28 cellular contexts compared by ENCODE assay signal in genomic region chr7:158731761-158732160, GRCh38. TPM values are rescaled to one million over a fixed set of nuclear protein-coding genes. Genes with fewer than 3 reads are reported as not detected.
A peak's percentile ranks its signal among the peaks of the same experiment; 100 is the strongest.
DNase-seq lines count a peak whose midpoint lies in the region; ATAC-seq and TF ChIP-seq lines count a peak whose summit lies in the region.
"Had no signal": no experiment of that assay in that cellular context is flagged by ENCODE, and none has a peak within 500 bp of the region (broad histone marks: within the 10 kb centered on the region; RNA-seq: fewer than 3 reads in every experiment).

No MANE protein-coding gene starts in this region.

- peak overlapping the region; percentile 0 for H3K27ac Mint-ChIP-seq in activated CD8-positive, alpha-beta memory T cell treated with anti-CD3 and anti-CD28 coated beads, Interleukin-2, amount 10 ng/mL, durations not matched to agents 7 days and 5 days
- peak overlapping the region; percentile 18 to 29 for H3K27ac Mint-ChIP-seq in natural killer cell treated with Interleukin-12 subunit alpha and Interleukin-12 subunit beta and Interleukin-15 and Interleukin-18, amount 100 ng/mL, for 72 hours

- no peak overlapping the region for H2AK5ac ChIP-seq in IMR-90 (ENCODE audit: low read depth, low read length)

- no peak for TF ChIP-seq POLR2A in IMR-90 (IDR thresholded peaks at IDR 0.05; ENCODE audit: low read depth, low read length)
- TF ChIP-seq POLR2A in body of pancreas (IDR thresholded peaks at IDR 0.05), result no peak

- TSS peak; percentile 54 for BruUV-seq in IMR-90 (replicated peaks; lab: Mats Ljungman, UMichigan)

- TF ChIP-seq CTCF in IMR-90 (conservative IDR thresholded peaks at IDR 0.05; ENCODE audit: low read depth, low read length) (no peak), VCaP (conservative IDR thresholded peaks at IDR 0.05) (no peak), body of pancreas (IDR thresholded peaks at IDR 0.05) (no peak)

- H3K4me1 Mint-ChIP-seq in activated CD8-positive, alpha-beta memory T cell treated with anti-CD3 and anti-CD28 coated beads, Interleukin-2, amount 10 ng/mL, durations not matched to agents 7 days and 5 days, result peaks cover 7% of the 10 kb centered on the region
- peaks cover 17 to 20% of the 10 kb centered on the region in 2 donors for H3K4me1 Mint-ChIP-seq in natural killer cell treated with Interleukin-12 subunit alpha and Interleukin-12 subunit beta and Interleukin-15 and Interleukin-18, amount 100 ng/mL, for 72 hours (ENCODE audit: low read depth in 2 of 2)

- H3K27me3 ChIP-seq in IMR-90 (ENCODE audit: control insufficient read depth, insufficient read depth, low read length) (no peaks in the 10 kb centered on the region), body of pancreas (no peaks in the 10 kb centered on the region)
- H3K27me3 ChIP-seq: pancreas, Peyer's patch, upper lobe of left lung had no signal

- H3K23ac ChIP-seq in IMR-90 (ENCODE audit: low read depth, low read length), result no peak overlapping the region

- no peaks in the 10 kb centered on the region for H4K20me1 ChIP-seq in IMR-90 (ENCODE audit: insufficient read depth, low read length)

- H3K27me3 Mint-ChIP-seq in activated CD8-positive, alpha-beta memory T cell treated with anti-CD3 and anti-CD28 coated beads, Interleukin-2, amount 10 ng/mL, durations not matched to agents 7 days and 5 days, result no peaks in the 10 kb centered on the region
- no peaks in the 10 kb centered on the region for H3K27me3 Mint-ChIP-seq in natural killer cell treated with Interleukin-12 subunit alpha and Interleukin-12 subunit beta and Interleukin-15 and Interleukin-18, amount 100 ng/mL, for 72 hours

- H3K9ac ChIP-seq in IMR-90 (ENCODE audit: low read depth, low read length), result no peak overlapping the region

- POLR2A ChIA-PET in IMR-90 (lab: Charles Lee; ENCODE audit: unreplicated experiment), result no interaction called here

- peak; percentile 32 for DNase-seq in activated CD8-positive, alpha-beta memory T cell treated with anti-CD3 and anti-CD28 coated beads, Interleukin-2, amount 10 ng/mL, durations not matched to agents 7 days and 5 days
- no peak for DNase-seq in activated CD8-positive, alpha-beta memory T cell treated with anti-CD3 and anti-CD28 coated beads for 24 hours
- no peak for DNase-seq in IMR-90
- no peak for DNase-seq in natural killer cell treated with Interleukin-12 subunit alpha and Interleukin-12 subunit beta and Interleukin-15 and Interleukin-18, amount 100 ng/mL, for 72 hours (ENCODE audit: low spot score)
- no peak for DNase-seq in body of pancreas
- DNase-seq in DMS 273 treated with DMSO at 0.1 percent for 48 hours (lab: John Stamatoyannopoulos, UW), result no peak
- DNase-seq: activated CD4-positive, alpha-beta T cell treated with anti-CD3 and anti-CD28 coated beads, Interleukin-2, amount 50 U/mL, for 48 hours; activated naive CD4-positive, alpha-beta T cell; anterior cingulate cortex; COR-L47; DND-41; effector CD4-positive, alpha-beta T cell; HCEC 1CT; KG1; MM.1S; mucosa of descending colon; NCI-H1417 treated with DMSO at 0.1 percent for 48 hours; NCI-H2171 treated with DMSO at 0.1 percent for 48 hours; NCI-H510A treated with DMSO at 0.1 percent for 48 hours; pancreas; Peyer's patch; SHP77 treated with DMSO at 0.1 percent for 48 hours; stimulated activated CD4-positive, alpha-beta T cell treated with anti-CD3 and anti-CD28 coated beads, Interleukin-2, amount 100 ng/mL, for 24 hours; T-helper 9 cell had no signal

- intact Hi-C loops in IMR-90 (cut with micrococcal nuclease) (no loop called here), body of pancreas (cut with DNase I) (no loop called here)

- H2AFZ ChIP-seq in IMR-90 (replicated peaks; ENCODE audit: low read length, poor library complexity), result no peak overlapping the region

- CTCF ChIA-PET in activated CD8-positive, alpha-beta memory T cell treated with anti-CD3 and anti-CD28 coated beads, Interleukin-2, amount 10 ng/mL, durations not matched to agents 7 days and 5 days (lab: Charles Lee), result no interaction called here
- CTCF ChIA-PET in IMR-90 (lab: Yijun Ruan, JAX), result no interaction called here

- H3K79me1 ChIP-seq in IMR-90 (ENCODE audit: low read depth in 1 of 2, low read length in 2 of 2), result peaks cover 0 to 3% of the 10 kb centered on the region in 2 experiments; a peak in 2 of 4 replicates

- ATAC-seq in activated CD8-positive, alpha-beta memory T cell treated with anti-CD3 and anti-CD28 coated beads, Interleukin-2, amount 10 ng/mL, durations not matched to agents 7 days and 5 days, result no peak
- no peak for ATAC-seq in IMR-90 (ENCODE audit: low read depth)
- no peak for ATAC-seq in natural killer cell treated with Interleukin-12 subunit alpha and Interleukin-12 subunit beta and Interleukin-15 and Interleukin-18, amount 100 ng/mL, for 72 hours
- no peak for ATAC-seq in body of pancreas
- ATAC-seq: mucosa of descending colon, pancreas had no signal

- no peak overlapping the region for H2BK15ac ChIP-seq in IMR-90 (ENCODE audit: low read depth, low read length)

- no peak overlapping the region for H2BK120ac ChIP-seq in IMR-90 (ENCODE audit: low read depth, low read length)

- H3K18ac ChIP-seq in IMR-90 (ENCODE audit: low read depth, low read length), result no peak overlapping the region

- H3K56ac ChIP-seq in IMR-90 (ENCODE audit: extremely low read depth, insufficient read depth, low read length), result no peak overlapping the region

- no peak overlapping the region for H3K4ac ChIP-seq in IMR-90 (ENCODE audit: low read depth, low read length)

- H3K36me3 Mint-ChIP-seq in activated CD8-positive, alpha-beta memory T cell treated with anti-CD3 and anti-CD28 coated beads, Interleukin-2, amount 10 ng/mL, durations not matched to agents 7 days and 5 days, result peaks cover 36% of the 10 kb centered on the region
- peaks cover 6% of the 10 kb centered on the region for H3K36me3 Mint-ChIP-seq in natural killer cell treated with Interleukin-12 subunit alpha and Interleukin-12 subunit beta and Interleukin-15 and Interleukin-18, amount 100 ng/mL, for 72 hours

- no peak overlapping the region for H4K91ac ChIP-seq in IMR-90 (ENCODE audit: insufficient read depth, low read depth, low read length)

- H3K4me1 ChIP-seq in IMR-90 (ENCODE audit: control insufficient read depth, insufficient read depth, low read length), result peaks cover 2% of the 10 kb centered on the region; the same call in 1 of the 2 replicates
- H3K4me1 ChIP-seq in body of pancreas, result no peaks in the 10 kb centered on the region
- H3K4me1 ChIP-seq: pancreas, Peyer's patch had no signal

- no peak overlapping the region for H2BK5ac ChIP-seq in IMR-90 (ENCODE audit: low read depth, low read length, poor library complexity, severe bottlenecking)

- in situ Hi-C loops in IMR-90 (cut with MboI; ENCODE audit: low sequenced_read_pairs), result no loop called here

- peaks cover 10% of the 10 kb centered on the region; the same call in 1 of the 2 replicates for H3K9me1 ChIP-seq in IMR-90 (ENCODE audit: insufficient read depth, low read length)

- H4K8ac ChIP-seq in IMR-90 (ENCODE audit: low read depth in 2 of 2, low read length in 2 of 2), result no peak overlapping the region

- no CpG with 5 or more reads among the region's 6 CpGs for WGBS in IMR-90 (ENCODE audit: extremely low coverage in 2 of 2, insufficient read length in 1 of 2), 2 experiments
- WGBS in body of pancreas, 2 donors, result 86 to 92% methylated on average over 6 of the region's 6 CpGs

- peak overlapping the region; percentile 42 for H2AK9ac ChIP-seq in IMR-90 (replicated peaks; ENCODE audit: low read depth, low read length, poor library complexity)

- H2BK20ac ChIP-seq in IMR-90 (ENCODE audit: low read depth, low read length), result no peak overlapping the region

- no peaks in the 10 kb centered on the region for H3K9me3 Mint-ChIP-seq in activated CD8-positive, alpha-beta memory T cell treated with anti-CD3 and anti-CD28 coated beads, Interleukin-2, amount 10 ng/mL, durations not matched to agents 7 days and 5 days (ENCODE audit: low read depth)
- no peaks in the 10 kb centered on the region for H3K9me3 Mint-ChIP-seq in natural killer cell treated with Interleukin-12 subunit alpha and Interleukin-12 subunit beta and Interleukin-15 and Interleukin-18, amount 100 ng/mL, for 72 hours

- H3K36me3 ChIP-seq in IMR-90 (ENCODE audit: control insufficient read depth, insufficient read depth, low read length) (peaks cover 23% of the 10 kb centered on the region), body of pancreas (replicated peaks in 1 of 2; ENCODE audit: insufficient read depth in 1 of 2, low read depth in 2 of 2) (peaks cover 0 to 17% of the 10 kb centered on the region in 2 donors)

- no peak overlapping the region for H4K5ac ChIP-seq in IMR-90 (ENCODE audit: low read depth, low read length)

- no peak for TF ChIP-seq RAD21 in IMR-90 (IDR thresholded peaks at IDR 0.05; ENCODE audit: low read length)

- no peak overlapping the region for H3K27ac ChIP-seq in IMR-90 (ENCODE audit: insufficient read depth, low read length)
- H3K27ac ChIP-seq in VCaP, result peak overlapping the region; percentile 66
- H3K27ac ChIP-seq in body of pancreas, result no peak overlapping the region
- H3K27ac ChIP-seq: epithelial cell of prostate, pancreas, Peyer's patch, upper lobe of left lung had no signal

- H3K4me2 ChIP-seq in IMR-90 (ENCODE audit: low read depth, low read length), result no peak overlapping the region

- H3K9me3 ChIP-seq in IMR-90 (ENCODE audit: control insufficient read depth, insufficient read depth, low read length), result no peaks in the 10 kb centered on the region
- no peaks in the 10 kb centered on the region for H3K9me3 ChIP-seq in body of pancreas
- H3K9me3 ChIP-seq: mucosa of descending colon, pancreas, Peyer's patch, upper lobe of left lung had no signal

- H3K14ac ChIP-seq in IMR-90 (replicated peaks; ENCODE audit: low read depth, low read length), result no peak overlapping the region; the same call in 1 of the 2 replicates

- no peak overlapping the region for H3K4me3 Mint-ChIP-seq in activated CD8-positive, alpha-beta memory T cell treated with anti-CD3 and anti-CD28 coated beads, Interleukin-2, amount 10 ng/mL, durations not matched to agents 7 days and 5 days
- no peak overlapping the region for H3K4me3 Mint-ChIP-seq in natural killer cell treated with Interleukin-12 subunit alpha and Interleukin-12 subunit beta and Interleukin-15 and Interleukin-18, amount 100 ng/mL, for 72 hours

- no peak overlapping the region for H3K4me3 ChIP-seq in IMR-90 (ENCODE audit: insufficient read depth, low read depth, low read length)
- H3K4me3 ChIP-seq in body of pancreas, result no peak overlapping the region
- H3K4me3 ChIP-seq: lung, mucosa of descending colon, pancreas, Peyer's patch, upper lobe of left lung had no signal

- dilution Hi-C loops in IMR-90 (cut with HindIII; ENCODE audit: low sequenced_read_pairs, unreplicated experiment), result no loop called here

RNA-seq across cellular contexts. Expression of gene NCAPG2, which starts 27.2 kb away (rescaled TPM):
- 100 to 1,000 TPM; 146 to 182 TPM for total RNA-seq in activated CD8-positive, alpha-beta memory T cell treated with anti-CD3 and anti-CD28 coated beads, Interleukin-2, amount 10 ng/mL, durations not matched to agents 7 days and 5 days
- 25.8 and 31.7 TPM in 2 replicates for total RNA-seq in IMR-90 (2012; rRNA removed)
- 24.6 and 25.6 TPM in 2 replicates for polyA plus RNA-seq in IMR-90 (2012; rRNA removed)
- polyA plus RNA-seq in IMR-90 (2012; cell fraction: cytosol; rRNA removed), result 7.0 and 13.1 TPM in 2 replicates
- polyA plus RNA-seq in IMR-90 (2012; cell fraction: nucleus; rRNA removed; ENCODE audit: low replicate concordance), result 7.8 and 11.2 TPM in 2 replicates
- 100 to 1,000 TPM in 1 of 2 donors, 10 to 100 TPM in 1; 45.0 to 117 TPM for total RNA-seq in natural killer cell treated with Interleukin-12 subunit alpha and Interleukin-12 subunit beta and Interleukin-15 and Interleukin-18, amount 100 ng/mL, for 72 hours
- total RNA-seq in body of pancreas, result 1 to 10 TPM in 1 of 2 donors, under 1 TPM in 1; 0.66 to 8.8 TPM
